In the genomic region with DNA sequence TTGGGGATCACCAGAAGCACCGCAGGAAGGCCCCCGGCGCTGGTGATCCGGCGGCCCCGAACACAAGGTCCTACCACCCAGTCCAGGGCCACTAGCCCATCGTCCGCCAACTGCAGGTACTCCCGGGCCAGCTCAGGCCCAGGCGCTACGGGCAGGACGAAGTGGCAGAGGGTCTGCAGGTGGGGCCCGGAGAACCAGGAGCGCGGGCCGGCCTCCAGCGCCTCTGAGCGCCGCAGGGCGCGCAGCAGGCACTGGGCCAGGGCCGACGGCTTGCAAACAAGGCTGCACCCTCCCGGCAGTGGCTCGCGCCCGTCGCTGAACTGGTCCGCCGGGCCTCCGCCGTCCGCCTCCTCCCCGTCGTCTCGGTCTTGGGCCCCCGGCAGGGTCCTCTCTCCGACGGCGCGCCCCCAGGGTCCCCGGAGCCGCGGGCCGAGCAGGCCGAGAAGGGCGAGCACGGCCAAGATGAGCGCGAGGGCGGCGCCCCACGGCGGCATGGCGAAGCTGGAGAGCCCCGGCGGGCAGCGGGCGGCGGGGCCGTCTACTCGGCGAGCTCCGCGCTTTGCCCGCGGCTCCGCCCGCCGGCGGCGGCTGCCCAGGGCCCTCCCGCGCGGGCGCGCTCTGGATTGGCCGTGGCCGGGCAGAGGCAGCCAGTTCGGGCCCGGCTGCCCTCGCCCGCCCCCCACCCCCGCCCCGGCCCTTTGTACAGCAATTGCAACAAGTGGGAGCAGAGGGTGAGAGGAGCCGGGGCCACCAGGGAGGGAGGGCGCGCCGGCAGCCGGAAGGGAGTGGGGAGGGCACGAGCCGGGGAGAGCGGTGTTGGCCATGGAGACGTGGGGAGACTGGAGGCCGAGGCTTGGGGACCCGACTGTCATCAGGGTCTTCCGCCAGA, we compare ENCODE assay signal across 1 cellular context.
A peak's percentile ranks its signal among the peaks of the same experiment; 100 is the strongest.
TF ChIP-seq lines count a peak whose summit lies in the region.

Gene ABHD15 (minus strand): TSS at position 565 of the 889 bp plus-strand sequence. CDS start 71 bp downstream, at position 494.

TF ChIP-seq in HepG2, 621 proteins besides CTCF, POLR2A, EP300 and RAD21 (continued from another document and continues in another):
- TF ChIP-seq JUN (CRISPR knock-in tag; IDR thresholded peaks at IDR 0.05), result no peak
- TF ChIP-seq MXD1 (CRISPR knock-in tag; IDR thresholded peaks at IDR 0.05), result 0 out of 2 replicates have a peak, but pooled peaks have one; percentile 35
- TF ChIP-seq RFX3 (CRISPR knock-in tag; IDR thresholded peaks at IDR 0.05), result no peak
- no peak for TF ChIP-seq HMG20A (CRISPR knock-in tag; IDR thresholded peaks at IDR 0.05; ENCODE audit: borderline replicate concordance)
- TF ChIP-seq ZNF263 (CRISPR knock-in tag; IDR thresholded peaks at IDR 0.05), result 0 out of 2 replicates have a peak, but pooled peaks have one; percentile 8
- TF ChIP-seq, protein P1, sequence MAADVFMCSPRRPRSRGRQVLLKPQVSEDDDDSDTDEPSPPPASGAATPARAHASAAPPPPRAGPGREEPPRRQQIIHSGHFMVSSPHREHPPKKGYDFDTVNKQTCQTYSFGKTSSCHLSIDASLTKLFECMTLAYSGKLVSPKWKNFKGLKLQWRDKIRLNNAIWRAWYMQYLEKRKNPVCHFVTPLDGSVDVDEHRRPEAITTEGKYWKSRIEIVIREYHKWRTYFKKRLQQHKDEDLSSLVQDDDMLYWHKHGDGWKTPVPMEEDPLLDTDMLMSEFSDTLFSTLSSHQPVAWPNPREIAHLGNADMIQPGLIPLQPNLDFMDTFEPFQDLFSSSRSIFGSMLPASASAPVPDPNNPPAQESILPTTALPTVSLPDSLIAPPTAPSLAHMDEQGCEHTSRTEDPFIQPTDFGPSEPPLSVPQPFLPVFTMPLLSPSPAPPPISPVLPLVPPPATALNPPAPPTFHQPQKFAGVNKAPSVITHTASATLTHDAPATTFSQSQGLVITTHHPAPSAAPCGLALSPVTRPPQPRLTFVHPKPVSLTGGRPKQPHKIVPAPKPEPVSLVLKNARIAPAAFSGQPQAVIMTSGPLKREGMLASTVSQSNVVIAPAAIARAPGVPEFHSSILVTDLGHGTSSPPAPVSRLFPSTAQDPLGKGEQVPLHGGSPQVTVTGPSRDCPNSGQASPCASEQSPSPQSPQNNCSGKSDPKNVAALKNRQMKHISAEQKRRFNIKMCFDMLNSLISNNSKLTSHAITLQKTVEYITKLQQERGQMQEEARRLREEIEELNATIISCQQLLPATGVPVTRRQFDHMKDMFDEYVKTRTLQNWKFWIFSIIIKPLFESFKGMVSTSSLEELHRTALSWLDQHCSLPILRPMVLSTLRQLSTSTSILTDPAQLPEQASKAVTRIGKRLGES (CRISPR knock-in tag; IDR thresholded peaks at IDR 0.05; ENCODE audit: borderline replicate concordance), result no peak
- TF ChIP-seq HINFP (CRISPR knock-in tag; IDR thresholded peaks at IDR 0.05; ENCODE audit: low read depth), result no peak
- no peak; the same call in none of the 2 replicates for TF ChIP-seq ZNF709 (CRISPR knock-in tag; IDR thresholded peaks at IDR 0.05)
- no peak for TF ChIP-seq CREM (IDR thresholded peaks at IDR 0.05)
- no peak for TF ChIP-seq CREM (CRISPR knock-in tag; IDR thresholded peaks at IDR 0.05)
- TF ChIP-seq, protein P2, sequence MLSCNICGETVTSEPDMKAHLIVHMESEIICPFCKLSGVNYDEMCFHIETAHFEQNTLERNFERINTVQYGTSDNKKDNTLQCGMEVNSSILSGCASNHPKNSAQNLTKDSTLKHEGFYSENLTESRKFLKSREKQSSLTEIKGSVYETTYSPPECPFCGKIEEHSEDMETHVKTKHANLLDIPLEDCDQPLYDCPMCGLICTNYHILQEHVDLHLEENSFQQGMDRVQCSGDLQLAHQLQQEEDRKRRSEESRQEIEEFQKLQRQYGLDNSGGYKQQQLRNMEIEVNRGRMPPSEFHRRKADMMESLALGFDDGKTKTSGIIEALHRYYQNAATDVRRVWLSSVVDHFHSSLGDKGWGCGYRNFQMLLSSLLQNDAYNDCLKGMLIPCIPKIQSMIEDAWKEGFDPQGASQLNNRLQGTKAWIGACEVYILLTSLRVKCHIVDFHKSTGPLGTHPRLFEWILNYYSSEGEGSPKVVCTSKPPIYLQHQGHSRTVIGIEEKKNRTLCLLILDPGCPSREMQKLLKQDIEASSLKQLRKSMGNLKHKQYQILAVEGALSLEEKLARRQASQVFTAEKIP (CRISPR knock-in tag; IDR thresholded peaks at IDR 0.05; ENCODE audit: borderline replicate concordance), result no peak
- TF ChIP-seq FOXM1 (CRISPR knock-in tag; IDR thresholded peaks at IDR 0.05), result no peak
- TF ChIP-seq, protein P3, sequence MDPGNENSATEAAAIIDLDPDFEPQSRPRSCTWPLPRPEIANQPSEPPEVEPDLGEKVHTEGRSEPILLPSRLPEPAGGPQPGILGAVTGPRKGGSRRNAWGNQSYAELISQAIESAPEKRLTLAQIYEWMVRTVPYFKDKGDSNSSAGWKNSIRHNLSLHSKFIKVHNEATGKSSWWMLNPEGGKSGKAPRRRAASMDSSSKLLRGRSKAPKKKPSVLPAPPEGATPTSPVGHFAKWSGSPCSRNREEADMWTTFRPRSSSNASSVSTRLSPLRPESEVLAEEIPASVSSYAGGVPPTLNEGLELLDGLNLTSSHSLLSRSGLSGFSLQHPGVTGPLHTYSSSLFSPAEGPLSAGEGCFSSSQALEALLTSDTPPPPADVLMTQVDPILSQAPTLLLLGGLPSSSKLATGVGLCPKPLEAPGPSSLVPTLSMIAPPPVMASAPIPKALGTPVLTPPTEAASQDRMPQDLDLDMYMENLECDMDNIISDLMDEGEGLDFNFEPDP (CRISPR knock-in tag; conservative IDR thresholded peaks at IDR 0.05), result no peak
- no peak for TF ChIP-seq PHB2 (IDR thresholded peaks at IDR 0.05; ENCODE audit: partially characterized antibody)
- TF ChIP-seq TSC22D2 (CRISPR knock-in tag; IDR thresholded peaks at IDR 0.05; ENCODE audit: borderline replicate concordance), result no peak
- TF ChIP-seq SIN3B (IDR thresholded peaks at IDR 0.05; ENCODE audit: low read length), result no peak
- TF ChIP-seq CEBPB (IDR thresholded peaks at IDR 0.05; ENCODE audit: borderline replicate concordance, low read depth, low read length), result no peak
- TF ChIP-seq RORA (CRISPR knock-in tag; IDR thresholded peaks at IDR 0.05), result no peak
- TF ChIP-seq HDAC1 (CRISPR knock-in tag; IDR thresholded peaks at IDR 0.05), result peak; percentile 13; the same call in 1 of the 2 replicates
- TF ChIP-seq AKAP8 (CRISPR knock-in tag; IDR thresholded peaks at IDR 0.05), result no peak
- TF ChIP-seq ZMYM2 (CRISPR knock-in tag; IDR thresholded peaks at IDR 0.05), result no peak
- TF ChIP-seq, protein P4, sequence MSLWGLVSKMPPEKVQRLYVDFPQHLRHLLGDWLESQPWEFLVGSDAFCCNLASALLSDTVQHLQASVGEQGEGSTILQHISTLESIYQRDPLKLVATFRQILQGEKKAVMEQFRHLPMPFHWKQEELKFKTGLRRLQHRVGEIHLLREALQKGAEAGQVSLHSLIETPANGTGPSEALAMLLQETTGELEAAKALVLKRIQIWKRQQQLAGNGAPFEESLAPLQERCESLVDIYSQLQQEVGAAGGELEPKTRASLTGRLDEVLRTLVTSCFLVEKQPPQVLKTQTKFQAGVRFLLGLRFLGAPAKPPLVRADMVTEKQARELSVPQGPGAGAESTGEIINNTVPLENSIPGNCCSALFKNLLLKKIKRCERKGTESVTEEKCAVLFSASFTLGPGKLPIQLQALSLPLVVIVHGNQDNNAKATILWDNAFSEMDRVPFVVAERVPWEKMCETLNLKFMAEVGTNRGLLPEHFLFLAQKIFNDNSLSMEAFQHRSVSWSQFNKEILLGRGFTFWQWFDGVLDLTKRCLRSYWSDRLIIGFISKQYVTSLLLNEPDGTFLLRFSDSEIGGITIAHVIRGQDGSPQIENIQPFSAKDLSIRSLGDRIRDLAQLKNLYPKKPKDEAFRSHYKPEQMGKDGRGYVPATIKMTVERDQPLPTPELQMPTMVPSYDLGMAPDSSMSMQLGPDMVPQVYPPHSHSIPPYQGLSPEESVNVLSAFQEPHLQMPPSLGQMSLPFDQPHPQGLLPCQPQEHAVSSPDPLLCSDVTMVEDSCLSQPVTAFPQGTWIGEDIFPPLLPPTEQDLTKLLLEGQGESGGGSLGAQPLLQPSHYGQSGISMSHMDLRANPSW (CRISPR knock-in tag; IDR thresholded peaks at IDR 0.05; ENCODE audit: borderline replicate concordance), result no peak
- no peak for TF ChIP-seq ZNF839 (CRISPR knock-in tag; IDR thresholded peaks at IDR 0.05; ENCODE audit: borderline replicate concordance)
- TF ChIP-seq ZBTB7A (CRISPR knock-in tag; IDR thresholded peaks at IDR 0.05), result peak; percentile 38; the same call in 1 of the 2 replicates
- TF ChIP-seq KIAA2018 (CRISPR knock-in tag; IDR thresholded peaks at IDR 0.05; ENCODE audit: borderline replicate concordance), result no peak; the same call in 1 of the 2 replicates
- no peak for TF ChIP-seq JUND (CRISPR knock-in tag; IDR thresholded peaks at IDR 0.05)
- TF ChIP-seq SP4 (CRISPR knock-in tag; IDR thresholded peaks at IDR 0.05), result no peak
- TF ChIP-seq SRY (CRISPR knock-in tag; IDR thresholded peaks at IDR 0.05), result no peak
- TF ChIP-seq HNRNPUL1 (IDR thresholded peaks at IDR 0.05; ENCODE audit: low read depth, low read length), result no peak
- TF ChIP-seq ZNF703 (CRISPR knock-in tag; IDR thresholded peaks at IDR 0.05; ENCODE audit: borderline replicate concordance), result peak; percentile 68; the same call in 1 of the 2 replicates
- TF ChIP-seq ZNF430 (CRISPR knock-in tag; IDR thresholded peaks at IDR 0.05), result no peak
- TF ChIP-seq ZKSCAN8 (CRISPR knock-in tag; IDR thresholded peaks at IDR 0.05; ENCODE audit: borderline replicate concordance), result no peak
- TF ChIP-seq ZNF644 (CRISPR knock-in tag; IDR thresholded peaks at IDR 0.05; ENCODE audit: low read depth), result no peak
- no peak for TF ChIP-seq NFE2 (CRISPR knock-in tag; IDR thresholded peaks at IDR 0.05)
- TF ChIP-seq GPBP1L1 (CRISPR knock-in tag; IDR thresholded peaks at IDR 0.05), result no peak
- peak; percentile 56 for TF ChIP-seq POLR2G (IDR thresholded peaks at IDR 0.05; ENCODE audit: low read depth, low read length)
- TF ChIP-seq ZNF468 (CRISPR knock-in tag; IDR thresholded peaks at IDR 0.05), result no peak
